19 cellular contexts compared by ENCODE assay signal in the genomic region with DNA sequence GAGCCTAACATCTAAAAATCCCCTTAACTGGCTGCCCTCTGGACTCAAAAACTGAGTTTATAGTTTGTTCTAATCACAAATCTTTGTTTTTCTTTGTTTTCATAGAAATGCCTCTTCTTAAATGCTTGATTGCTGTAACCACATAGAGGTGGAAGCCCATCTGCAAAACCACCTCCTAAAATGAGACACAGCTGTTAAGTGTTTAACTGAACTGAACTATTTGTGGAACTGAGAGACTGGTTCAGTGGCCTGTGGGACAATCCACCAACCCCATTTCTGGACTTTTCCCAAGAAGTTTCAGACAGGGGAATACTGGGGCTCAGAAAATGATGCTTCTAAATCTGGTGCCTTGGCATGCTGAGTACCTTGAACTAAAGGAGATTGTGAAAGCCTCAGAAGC.
"Had no signal": no experiment of that assay in that cellular context is flagged by ENCODE, and none has a peak within 500 bp of the region (broad histone marks: within the 10 kb centered on the region; RNA-seq: fewer than 3 reads in every experiment).

No MANE protein-coding gene starts in this region.

- DNase-seq: cerebellar nuclear complex; esophagus squamous epithelium; foreskin keratinocyte; immature natural killer cell; left ventricle myocardium inferior; mesendoderm; naive thymus-derived CD4-positive, alpha-beta T cell; pancreas; right cardiac atrium; stimulated activated CD4-positive, alpha-beta T cell treated with anti-CD3 and anti-CD28 coated beads, Interleukin-2, amount 100 ng/mL, for 48 hours; testis had no signal

- H3K9me3 Mint-ChIP-seq: neural crest cell had no signal

- ATAC-seq: foreskin keratinocyte; naive thymus-derived CD4-positive, alpha-beta T cell; pancreas; right cardiac atrium had no signal

- H3K4me3 Mint-ChIP-seq: dendritic cell treated with granulocyte-macrophage colony-stimulating factor and Interleukin-4, amounts not matched to agents 40 ng/mL and 50 ng/mL, for 4 days; immature natural killer cell; naive thymus-derived CD4-positive, alpha-beta T cell; neural crest cell; stimulated activated naive CD8-positive, alpha-beta T cell treated with anti-CD3 and anti-CD28 coated beads, Interleukin-15, Interleukin-2, amounts not matched to agents 100 ng/mL and 50 ng/mL, for 24 hours had no signal

- FAIRE-seq: colon, keratinocyte, pancreas had no signal

- H3K9me3 ChIP-seq: esophagus squamous epithelium, pancreas, testis had no signal

- H3K4me1 Mint-ChIP-seq: immature natural killer cell had no signal

- H3K27me3 ChIP-seq: pancreas, testis had no signal

- H3K27ac Mint-ChIP-seq: dendritic cell treated with granulocyte-macrophage colony-stimulating factor and Interleukin-4, amounts not matched to agents 40 ng/mL and 50 ng/mL, for 4 days; immature natural killer cell; naive thymus-derived CD4-positive, alpha-beta T cell; progenitor cell of endocrine pancreas; stimulated activated naive CD8-positive, alpha-beta T cell treated with anti-CD3 and anti-CD28 coated beads, Interleukin-15, Interleukin-2, amounts not matched to agents 100 ng/mL and 50 ng/mL, for 24 hours had no signal

- H3K4me3 ChIP-seq: esophagus squamous epithelium, left ventricle myocardium inferior, pancreas, smooth muscle cell, testis, tibial nerve had no signal

- H3K36me3 ChIP-seq: esophagus squamous epithelium, left ventricle myocardium inferior, pancreas, tibial nerve had no signal

- H3K27ac ChIP-seq: esophagus squamous epithelium, foreskin keratinocyte, left ventricle myocardium inferior, pancreas, testis, tibial nerve had no signal

- H3K4me2 ChIP-seq: smooth muscle cell had no signal

- H3K4me1 ChIP-seq: esophagus squamous epithelium, foreskin keratinocyte, left ventricle myocardium inferior, pancreas, testis, tibial nerve had no signal
